In genomic region chr1:169309178-169310166, GRCh38 we compare ENCODE assay signal across 10 cellular contexts. TPM values are rescaled to one million over a fixed set of nuclear protein-coding genes. Genes with fewer than 3 reads are reported as not detected.
DNase-seq lines count a peak whose midpoint lies in the region; ATAC-seq, FAIRE-seq and TF ChIP-seq lines count a peak whose summit lies in the region.
"Had no signal": no experiment of that assay in that cellular context is flagged by ENCODE, and none has a peak within 500 bp of the region (broad histone marks: within the 10 kb centered on the region; RNA-seq: fewer than 3 reads in every experiment).

No MANE protein-coding gene starts in this region.

- H3K27ac ChIP-seq in gastrocnemius medialis (no peak overlapping the region), heart right ventricle (peak overlapping the region in 1 of 10 donors; percentile 17)
- H3K27ac ChIP-seq: prostate gland had no signal

- TF ChIP-seq POLR2A in gastrocnemius medialis (IDR thresholded peaks at IDR 0.05): no peak

- intact Hi-C loops in gastrocnemius medialis (cut with DNase I; ENCODE audit: low total_unique reads): no loop called here
- intact Hi-C loops in heart right ventricle (cut with DNase I): no loop called here

- no peaks in the 10 kb centered on the region for H3K9me3 ChIP-seq in gastrocnemius medialis
- H3K9me3 ChIP-seq in heart right ventricle: no peaks in the 10 kb centered on the region
- H3K9me3 ChIP-seq: prostate gland had no signal

- TF ChIP-seq CTCF in D721Med (IDR thresholded peaks at IDR 0.05; ENCODE audit: insufficient read depth, missing control alignments) (no peak), gastrocnemius medialis (IDR thresholded peaks at IDR 0.05 in 4 of 5, conservative IDR thresholded peaks at IDR 0.05 in 1 of 5) (no peak), heart right ventricle (IDR thresholded peaks at IDR 0.05) (no peak)

- H3K4me1 ChIP-seq in gastrocnemius medialis: no peaks in the 10 kb centered on the region
- no peaks in the 10 kb centered on the region for H3K4me1 ChIP-seq in heart right ventricle
- H3K4me1 ChIP-seq: prostate gland had no signal

- in situ Hi-C loops in gastrocnemius medialis (cut with MboI; ENCODE audit: low sequenced_read_pairs in 4 of 4): no loop called here

- H3K36me3 ChIP-seq in gastrocnemius medialis (no peaks in the 10 kb centered on the region), heart right ventricle (peaks cover 0 to 27% (median 0%) of the 10 kb centered on the region in 9 donors)
- H3K36me3 ChIP-seq: prostate gland had no signal

- FAIRE-seq in D721Med (lab: Jason Lieb, UNC): peak; percentile 67
- peak; percentile 28 for FAIRE-seq in frontal cortex (lab: Jason Lieb, UNC)
- FAIRE-seq: RCC 7860 had no signal

- no peak overlapping the region for H3K4me3 ChIP-seq in gastrocnemius medialis
- H3K4me3 ChIP-seq in heart right ventricle: peak overlapping the region in 1 of 10 donors; percentile 28
- H3K4me3 ChIP-seq: prostate gland had no signal

- ATAC-seq in GM19463 (IDR thresholded peaks at IDR 0.05; ENCODE audit: unreplicated experiment) (peak; percentile 78), HG03558 (IDR thresholded peaks at IDR 0.05; ENCODE audit: extremely low read depth, unreplicated experiment) (peak; percentile 36), gastrocnemius medialis (no peak), heart right ventricle (no peak)

- DNase-seq in D721Med (ENCODE audit: insufficient read length, low spot score) (no peak), frontal cortex (ENCODE audit: low spot score in 2 of 2) (no peak), gastrocnemius medialis (no peak), HPDE6-E6E7 (ENCODE audit: extremely low spot score) (no peak), heart right ventricle (no peak), HK-2 (ENCODE audit: unreplicated experiment) (no peak)

- no peaks in the 10 kb centered on the region for H3K27me3 ChIP-seq in gastrocnemius medialis
- H3K27me3 ChIP-seq in heart right ventricle: no peaks in the 10 kb centered on the region

- WGBS in heart right ventricle, 2 donors: 87 to 88% methylated on average over 7 of the region's 7 CpGs

RNA-seq across cellular contexts. Expression of gene NME7, which starts 58.1 kb away (rescaled TPM):
- total RNA-seq in frontal cortex: 26.1 TPM
- total RNA-seq in gastrocnemius medialis: 1 to 10 TPM; 3.7 to 8.4 (median 5.5) TPM
- 10 to 100 TPM in 6 of 10 donors, 1 to 10 TPM in 4; 5.6 to 18.9 (median 10.5) TPM for total RNA-seq in heart right ventricle
- polyA plus RNA-seq in heart right ventricle: 10 to 100 TPM in 1 of 2 donors, 1 to 10 TPM in 1; 5.5 to 12.4 TPM

RNA-seq across cellular contexts. Expression of gene BLZF1, which starts 58.5 kb away (rescaled TPM):
- 24.9 TPM for total RNA-seq in frontal cortex
- total RNA-seq in gastrocnemius medialis: 10 to 100 TPM; 10.2 to 17.7 (median 14.6) TPM
- total RNA-seq in heart right ventricle: 10 to 100 TPM; 17.3 to 32.5 (median 25.4) TPM
- polyA plus RNA-seq in heart right ventricle: 10 to 100 TPM in 1 of 2 donors, 1 to 10 TPM in 1; 8.4 to 10.4 TPM

Comparison
In these comparisons a context has a peak if more than half of its experiments do, and no peak if none do; other contexts are left out.
1. ATAC-seq: peak in GM19463 (single experiment) and HG03558 (single experiment); none in gastrocnemius medialis (0 of 2) and heart right ventricle (0 of 8).